33 cellular contexts compared by ENCODE assay signal in genomic region chr13:36552334-36552733, GRCh38.
"Had no signal": no experiment of that assay in that cellular context is flagged by ENCODE, and none has a peak within 500 bp of the region (broad histone marks: within the 10 kb centered on the region; RNA-seq: fewer than 3 reads in every experiment).

No MANE protein-coding gene starts in this region.

- H3K4me3 ChIP-seq: gastrocnemius medialis, pancreas, prostate gland, sigmoid colon, testis, transverse colon had no signal

- H3K9me3 Mint-ChIP-seq: activated CD4-positive, alpha-beta memory T cell treated with anti-CD3 and anti-CD28 coated beads, Interleukin-2, amount 10 ng/mL, durations not matched to agents 7 days and 5 days; activated CD4-positive, alpha-beta T cell treated with anti-CD3 and anti-CD28 coated beads, Interleukin-2, amount 10 ng/mL, durations not matched to agents 24 days and 14 days; activated naive CD4-positive, alpha-beta T cell treated with anti-CD3 and anti-CD28 coated beads, Interleukin-2, amount 50 U/mL, for 24 hours; activated T-cell treated with anti-CD3 and anti-CD28 coated beads, Interleukin-2, amount 50 U/mL, for 4 hours; activated T-helper 17 cell treated with anti-CD3 and anti-CD28 coated beads, Interleukin-2, amount 50 U/mL, for 72 hours; dendritic cell treated with granulocyte-macrophage colony-stimulating factor and Interleukin-4, amounts not matched to agents 40 ng/mL and 50 ng/mL, for 4 days; mesothelial cell of epicardium; neural crest cell had no signal

- H3K4me1 Mint-ChIP-seq: activated CD4-positive, alpha-beta memory T cell treated with anti-CD3 and anti-CD28 coated beads, Interleukin-2, amount 10 ng/mL, durations not matched to agents 7 days and 5 days; activated CD4-positive, alpha-beta T cell treated with anti-CD3 and anti-CD28 coated beads, Interleukin-2, amount 10 ng/mL, durations not matched to agents 24 days and 14 days; activated naive CD4-positive, alpha-beta T cell treated with anti-CD3 and anti-CD28 coated beads, Interleukin-2, amount 50 U/mL, for 24 hours; activated T-helper 17 cell treated with anti-CD3 and anti-CD28 coated beads, Interleukin-2, amount 50 U/mL, for 72 hours; central memory CD8-positive, alpha-beta T cell; immature natural killer cell; naive thymus-derived CD4-positive, alpha-beta T cell; T-helper 17 cell had no signal

- H3K9me3 ChIP-seq: gastrocnemius medialis, pancreas, prostate gland, sigmoid colon, testis, transverse colon had no signal

- DNase-seq: activated CD4-positive, alpha-beta memory T cell treated with anti-CD3 and anti-CD28 coated beads, Interleukin-2, amount 10 ng/mL, durations not matched to agents 7 days and 5 days; activated CD4-positive, CD25-positive, alpha-beta regulatory T cell treated with anti-CD3 and anti-CD28 coated beads, Interleukin-2, amount 50 U/mL, for 72 hours; activated CD8-positive, alpha-beta memory T cell treated with anti-CD3 and anti-CD28 coated beads, Interleukin-2, amount 50 U/mL, for 48 hours; activated gamma-delta T cell treated with Interleukin-2 at 50 U/mL for 16 hours; activated T-cell treated with anti-CD3 and anti-CD28 coated beads, Interleukin-2, amount 50 U/mL, for 4 hours; anterior cingulate cortex; effector CD4-positive, alpha-beta T cell; gastrocnemius medialis; head of caudate nucleus; hippocampal formation; immature natural killer cell; kidney; left colon; mammary epithelial cell; naive thymus-derived CD4-positive, alpha-beta T cell; nucleus accumbens; pancreas; sigmoid colon; small intestine; stimulated activated naive CD4-positive, alpha-beta T cell treated with Interleukin-2 at 50 U/mL for 16 hours; T-helper 17 cell; T1000; testis; transverse colon; WERI-Rb-1 had no signal

- H3K27ac ChIP-seq: gastrocnemius medialis, pancreas, prostate gland, sigmoid colon, testis, transverse colon, WERI-Rb-1 had no signal

- H3K4me3 Mint-ChIP-seq: activated CD4-positive, alpha-beta memory T cell treated with anti-CD3 and anti-CD28 coated beads, Interleukin-2, amount 10 ng/mL, durations not matched to agents 7 days and 5 days; activated CD4-positive, alpha-beta T cell treated with anti-CD3 and anti-CD28 coated beads, Interleukin-2, amount 10 ng/mL, durations not matched to agents 24 days and 14 days; activated naive CD4-positive, alpha-beta T cell treated with anti-CD3 and anti-CD28 coated beads, Interleukin-2, amount 50 U/mL, for 24 hours; activated T-cell treated with anti-CD3 and anti-CD28 coated beads, Interleukin-2, amount 50 U/mL, for 4 hours; activated T-helper 17 cell treated with anti-CD3 and anti-CD28 coated beads, Interleukin-2, amount 50 U/mL, for 72 hours; central memory CD8-positive, alpha-beta T cell; dendritic cell treated with granulocyte-macrophage colony-stimulating factor and Interleukin-4, amounts not matched to agents 40 ng/mL and 50 ng/mL, for 4 days; immature natural killer cell; mesothelial cell of epicardium; naive thymus-derived CD4-positive, alpha-beta T cell; neural crest cell; T-helper 17 cell had no signal

- H3K36me3 Mint-ChIP-seq: activated naive CD4-positive, alpha-beta T cell treated with anti-CD3 and anti-CD28 coated beads, Interleukin-2, amount 50 U/mL, for 24 hours; immature natural killer cell; mesothelial cell of epicardium; naive thymus-derived CD4-positive, alpha-beta T cell had no signal

- H3K4me1 ChIP-seq: gastrocnemius medialis, pancreas, prostate gland, sigmoid colon, testis, transverse colon had no signal

- ATAC-seq: activated T-cell treated with anti-CD3 and anti-CD28 coated beads, Interleukin-2, amount 50 U/mL, for 4 hours; activated T-helper 17 cell treated with anti-CD3 and anti-CD28 coated beads, Interleukin-2, amount 50 U/mL, for 72 hours; gastrocnemius medialis; left colon; naive thymus-derived CD4-positive, alpha-beta T cell; pancreas; T-helper 17 cell had no signal

- H3K27me3 Mint-ChIP-seq: activated CD4-positive, alpha-beta memory T cell treated with anti-CD3 and anti-CD28 coated beads, Interleukin-2, amount 10 ng/mL, durations not matched to agents 7 days and 5 days; activated CD4-positive, alpha-beta T cell treated with anti-CD3 and anti-CD28 coated beads, Interleukin-2, amount 10 ng/mL, durations not matched to agents 24 days and 14 days; activated naive CD4-positive, alpha-beta T cell treated with anti-CD3 and anti-CD28 coated beads, Interleukin-2, amount 50 U/mL, for 24 hours; activated T-helper 17 cell treated with anti-CD3 and anti-CD28 coated beads, Interleukin-2, amount 50 U/mL, for 72 hours; central memory CD8-positive, alpha-beta T cell; dendritic cell treated with granulocyte-macrophage colony-stimulating factor and Interleukin-4, amounts not matched to agents 40 ng/mL and 50 ng/mL, for 4 days; T-helper 17 cell had no signal

- H3K27ac Mint-ChIP-seq: activated CD4-positive, alpha-beta memory T cell treated with anti-CD3 and anti-CD28 coated beads, Interleukin-2, amount 10 ng/mL, durations not matched to agents 7 days and 5 days; activated CD4-positive, alpha-beta T cell treated with anti-CD3 and anti-CD28 coated beads, Interleukin-2, amount 10 ng/mL, durations not matched to agents 24 days and 14 days; activated naive CD4-positive, alpha-beta T cell treated with anti-CD3 and anti-CD28 coated beads, Interleukin-2, amount 50 U/mL, for 24 hours; activated T-helper 17 cell treated with anti-CD3 and anti-CD28 coated beads, Interleukin-2, amount 50 U/mL, for 72 hours; dendritic cell treated with granulocyte-macrophage colony-stimulating factor and Interleukin-4, amounts not matched to agents 40 ng/mL and 50 ng/mL, for 4 days; immature natural killer cell; mesothelial cell of epicardium; naive thymus-derived CD4-positive, alpha-beta T cell; T-helper 17 cell had no signal

- H3K27me3 ChIP-seq: gastrocnemius medialis, pancreas, sigmoid colon, testis, transverse colon had no signal

- H3K36me3 ChIP-seq: gastrocnemius medialis, pancreas, prostate gland, sigmoid colon, transverse colon, WERI-Rb-1 had no signal
